In the genomic region with DNA sequence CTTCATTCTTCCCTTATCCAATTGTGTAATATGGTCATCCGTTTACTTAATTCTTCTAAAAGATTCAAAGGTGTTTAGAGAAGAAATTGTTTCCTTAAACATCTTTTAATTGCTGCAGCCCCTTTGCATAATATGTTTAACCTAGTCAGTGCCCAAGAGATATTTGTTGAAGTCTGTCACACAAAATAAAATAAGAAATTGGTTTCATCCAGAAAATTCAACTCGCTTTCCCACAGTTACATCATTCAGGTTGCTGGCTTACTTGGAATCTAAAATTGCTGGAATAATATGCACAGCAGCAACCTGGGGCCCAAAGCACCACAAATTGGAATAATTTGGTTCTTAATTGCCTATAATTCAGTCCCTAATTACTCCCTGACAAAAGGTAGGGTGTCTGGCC, we compare ENCODE assay signal across 24 cellular contexts.
"Had no signal": no experiment of that assay in that cellular context is flagged by ENCODE, and none has a peak within 500 bp of the region (broad histone marks: within the 10 kb centered on the region; RNA-seq: fewer than 3 reads in every experiment).

No MANE protein-coding gene starts in this region.

- H3K27ac Mint-ChIP-seq: activated B cell treated with CpG ODN at 0.5 μM for 24 hours; activated CD4-positive, alpha-beta T cell treated with anti-CD3 and anti-CD28 coated beads for 36 hours; activated naive CD4-positive, alpha-beta T cell treated with anti-CD3 and anti-CD28 coated beads for 36 hours; activated naive CD8-positive, alpha-beta T cell treated with anti-CD3 and anti-CD28 coated beads, Interleukin-2, amount 10 ng/mL, durations not matched to agents 7 days and 5 days; activated T-cell treated with anti-CD3 and anti-CD28 coated beads, Interleukin-2, amount 50 U/mL, for 72 hours; naive thymus-derived CD4-positive, alpha-beta T cell; stimulated activated memory B cell treated with anti-CD40 and anti-IgM and Interleukin-4, amounts not matched to agents 10 μg/mL and 1 μg/mL and 100 μg/mL, for 72 hours had no signal

- H3K9me3 Mint-ChIP-seq: activated naive CD4-positive, alpha-beta T cell treated with anti-CD3 and anti-CD28 coated beads for 36 hours; activated T-cell treated with anti-CD3 and anti-CD28 coated beads, Interleukin-2, amount 50 U/mL, for 72 hours; central memory CD8-positive, alpha-beta T cell had no signal

- DNase-seq: activated B cell treated with CpG ODN at 0.5 μM for 24 hours; activated CD4-positive, alpha-beta T cell treated with anti-CD3 and anti-CD28 coated beads for 36 hours; activated CD4-positive, alpha-beta T cell treated with anti-CD3 and anti-CD28 coated beads, Interleukin-2, amount 50 U/mL, for 4 hours; activated effector memory CD4-positive, alpha-beta T cell treated with Interleukin-2 at 50 U/mL for 16 hours; activated naive CD4-positive, alpha-beta T cell treated with anti-CD3 and anti-CD28 coated beads for 36 hours; activated naive CD8-positive, alpha-beta T cell treated with anti-CD3 and anti-CD28 coated beads, Interleukin-2, amount 10 ng/mL, durations not matched to agents 7 days and 5 days; activated T-cell treated with anti-CD3 and anti-CD28 coated beads, Interleukin-2, amount 50 U/mL, for 72 hours; amniotic stem cell; colonic mucosa; gastrocnemius medialis; head of caudate nucleus; hypothalamus; left ventricle myocardium inferior; naive thymus-derived CD4-positive, alpha-beta T cell; posterior cingulate gyrus; retina; sigmoid colon; stimulated activated CD4-positive, alpha-beta T cell treated with anti-CD3 and anti-CD28 coated beads, Interleukin-15, amount 100 ng/mL, for 24 hours; testis; trophoblast cell; uterus had no signal

- H3K4me1 Mint-ChIP-seq: activated B cell treated with CpG ODN at 0.5 μM for 24 hours; activated CD4-positive, alpha-beta T cell treated with anti-CD3 and anti-CD28 coated beads for 36 hours; activated naive CD8-positive, alpha-beta T cell treated with anti-CD3 and anti-CD28 coated beads, Interleukin-2, amount 10 ng/mL, durations not matched to agents 7 days and 5 days; central memory CD8-positive, alpha-beta T cell; naive thymus-derived CD4-positive, alpha-beta T cell; neural crest cell; stimulated activated memory B cell treated with anti-CD40 and anti-IgM and Interleukin-4, amounts not matched to agents 10 μg/mL and 1 μg/mL and 100 μg/mL, for 72 hours had no signal

- H3K36me3 Mint-ChIP-seq: activated naive CD8-positive, alpha-beta T cell treated with anti-CD3 and anti-CD28 coated beads, Interleukin-2, amount 10 ng/mL, durations not matched to agents 7 days and 5 days; naive thymus-derived CD4-positive, alpha-beta T cell; stimulated activated memory B cell treated with anti-CD40 and anti-IgM and Interleukin-4, amounts not matched to agents 10 μg/mL and 1 μg/mL and 100 μg/mL, for 72 hours had no signal

- H3K4me3 Mint-ChIP-seq: activated B cell treated with CpG ODN at 0.5 μM for 24 hours; activated CD4-positive, alpha-beta T cell treated with anti-CD3 and anti-CD28 coated beads for 36 hours; activated naive CD4-positive, alpha-beta T cell treated with anti-CD3 and anti-CD28 coated beads for 36 hours; activated naive CD8-positive, alpha-beta T cell treated with anti-CD3 and anti-CD28 coated beads, Interleukin-2, amount 10 ng/mL, durations not matched to agents 7 days and 5 days; activated T-cell treated with anti-CD3 and anti-CD28 coated beads, Interleukin-2, amount 50 U/mL, for 72 hours; central memory CD8-positive, alpha-beta T cell; naive thymus-derived CD4-positive, alpha-beta T cell; neural crest cell; stimulated activated memory B cell treated with anti-CD40 and anti-IgM and Interleukin-4, amounts not matched to agents 10 μg/mL and 1 μg/mL and 100 μg/mL, for 72 hours had no signal

- ATAC-seq: activated CD4-positive, alpha-beta T cell treated with anti-CD3 and anti-CD28 coated beads for 36 hours; activated T-cell treated with anti-CD3 and anti-CD28 coated beads, Interleukin-2, amount 50 U/mL, for 72 hours; gastrocnemius medialis; naive thymus-derived CD4-positive, alpha-beta T cell; stimulated activated memory B cell treated with anti-CD40 and anti-IgM and Interleukin-4, amounts not matched to agents 10 μg/mL and 1 μg/mL and 100 μg/mL, for 72 hours had no signal

- H3K27me3 Mint-ChIP-seq: activated B cell treated with CpG ODN at 0.5 μM for 24 hours; activated CD4-positive, alpha-beta T cell treated with anti-CD3 and anti-CD28 coated beads for 36 hours; activated naive CD8-positive, alpha-beta T cell treated with anti-CD3 and anti-CD28 coated beads, Interleukin-2, amount 10 ng/mL, durations not matched to agents 7 days and 5 days; central memory CD8-positive, alpha-beta T cell; naive thymus-derived CD4-positive, alpha-beta T cell; stimulated activated memory B cell treated with anti-CD40 and anti-IgM and Interleukin-4, amounts not matched to agents 10 μg/mL and 1 μg/mL and 100 μg/mL, for 72 hours had no signal
